In genomic region chr13:70623260-70623659, GRCh38 we compare ENCODE assay signal across 8 cellular contexts.
DNase-seq lines count a peak whose midpoint lies in the region; ATAC-seq and TF ChIP-seq lines count a peak whose summit lies in the region.

No MANE protein-coding gene starts in this region.

- H3K9me3 ChIP-seq in left ventricle myocardium inferior (replicated peaks) (no peaks in the 10 kb centered on the region), esophagus muscularis mucosa (no peaks in the 10 kb centered on the region), sigmoid colon (no peaks in the 10 kb centered on the region)

- TF ChIP-seq POLR2A in esophagus muscularis mucosa (IDR thresholded peaks at IDR 0.05; ENCODE audit: low read depth): no peak
- TF ChIP-seq POLR2A in sigmoid colon (IDR thresholded peaks at IDR 0.05): no peak

- TF ChIP-seq CTCF in left ventricle myocardium inferior (IDR thresholded peaks at IDR 0.05; ENCODE audit: borderline replicate concordance): peak; percentile 51
- peak in 2 of 3 experiments; percentile 23 to 35 for TF ChIP-seq CTCF in esophagus muscularis mucosa (IDR thresholded peaks at IDR 0.05)
- TF ChIP-seq CTCF in sigmoid colon (IDR thresholded peaks at IDR 0.05): no peak

- H3K4me1 ChIP-seq in left ventricle myocardium inferior (no peaks in the 10 kb centered on the region), esophagus muscularis mucosa (no peaks in the 10 kb centered on the region), sigmoid colon (no peaks in the 10 kb centered on the region)

- H3K36me3 ChIP-seq in left ventricle myocardium inferior (no peaks in the 10 kb centered on the region), esophagus muscularis mucosa (no peaks in the 10 kb centered on the region), sigmoid colon (no peaks in the 10 kb centered on the region)

- H3K27ac ChIP-seq in left ventricle myocardium inferior (replicated peaks) (no peak overlapping the region), esophagus muscularis mucosa (replicated peaks in 1 of 4) (no peak overlapping the region), sigmoid colon (no peak overlapping the region)

- ATAC-seq in left cardiac atrium: no peak

- no peak for TF ChIP-seq EP300 in esophagus muscularis mucosa (IDR thresholded peaks at IDR 0.05)
- TF ChIP-seq EP300 in sigmoid colon (IDR thresholded peaks at IDR 0.05): no peak

- H3K4me3 ChIP-seq in left ventricle myocardium inferior (no peak overlapping the region), esophagus muscularis mucosa (no peak overlapping the region), sigmoid colon (no peak overlapping the region)

- intact Hi-C loops in left ventricle myocardium inferior (cut with micrococcal nuclease) (no loop called here), left cardiac atrium (cut with DNase I) (no loop called here), esophagus muscularis mucosa (cut with DNase I) (no loop called here), sigmoid colon (cut with DNase I) (no loop called here)

- H3K27me3 ChIP-seq in left ventricle myocardium inferior (ENCODE audit: low read depth) (no peaks in the 10 kb centered on the region), esophagus muscularis mucosa (no peaks in the 10 kb centered on the region), sigmoid colon (no peaks in the 10 kb centered on the region)

- DNase-seq in left ventricle myocardium inferior: no peak
- DNase-seq in left cardiac atrium: no peak
- peak; percentile 12 for DNase-seq in NCI-H1694 treated with DMSO at 0.1 percent for 48 hours (lab: John Stamatoyannopoulos, UW)
- DNase-seq in esophagus muscularis mucosa (ENCODE audit: extremely low spot score): no peak
- DNase-seq in cortex of kidney (lab: John Stamatoyannopoulos, UW): no peak
- no peak for DNase-seq in NCI-H146 treated with DMSO at 0.1 percent for 48 hours (lab: John Stamatoyannopoulos, UW; ENCODE audit: unreplicated experiment)
- DNase-seq in H4 (ENCODE audit: low spot score): no peak
- no peak for DNase-seq in sigmoid colon

Comparison
In these comparisons a context has a peak if more than half of its experiments do, and no peak if none do; other contexts are left out.
1. CTCF ChIP-seq: peak in left ventricle myocardium inferior (single experiment) and esophagus muscularis mucosa (2 of 3); none in sigmoid colon (0 of 4).